ENCODE assay signal across 9 cellular contexts in genomic region chr3:151037746-151038145, GRCh38. TPM values are rescaled to one million over a fixed set of nuclear protein-coding genes. Genes with fewer than 3 reads are reported as not detected.
A peak's percentile ranks its signal among the peaks of the same experiment; 100 is the strongest.
DNase-seq lines count a peak whose midpoint lies in the region; ATAC-seq and TF ChIP-seq lines count a peak whose summit lies in the region.
"Had no signal": no experiment of that assay in that cellular context is flagged by ENCODE, and none has a peak within 500 bp of the region (broad histone marks: within the 10 kb centered on the region; RNA-seq: fewer than 3 reads in every experiment).

No MANE protein-coding gene starts in this region.

- H3K4me3 Mint-ChIP-seq in natural killer cell treated with Interleukin-12 subunit alpha and Interleukin-12 subunit beta and Interleukin-15 and Interleukin-18, amount 100 ng/mL, for 72 hours = no peak overlapping the region
- no peak overlapping the region for H3K4me3 Mint-ChIP-seq in progenitor cell of endocrine pancreas (ENCODE audit: low read depth)

- H3K36me3 ChIP-seq in RWPE2 (ENCODE audit: low read depth) = no peaks in the 10 kb centered on the region
- H3K36me3 ChIP-seq: gastroesophageal sphincter had no signal

- peaks cover 0 to 10% of the 10 kb centered on the region in 2 donors for H3K27me3 Mint-ChIP-seq in natural killer cell treated with Interleukin-12 subunit alpha and Interleukin-12 subunit beta and Interleukin-15 and Interleukin-18, amount 100 ng/mL, for 72 hours
- no peaks in the 10 kb centered on the region for H3K27me3 Mint-ChIP-seq in progenitor cell of endocrine pancreas

- H3K27me3 ChIP-seq in RWPE2 (ENCODE audit: insufficient read depth, poor library complexity, severe bottlenecking) = no peaks in the 10 kb centered on the region
- H3K27me3 ChIP-seq: gastroesophageal sphincter had no signal

- no peak for TF ChIP-seq CTCF in RWPE2 (IDR thresholded peaks at IDR 0.05; ENCODE audit: poor library complexity, severe bottlenecking)
- no peak for TF ChIP-seq CTCF in progenitor cell of endocrine pancreas (IDR thresholded peaks at IDR 0.05; ENCODE audit: unreplicated experiment)

- H3K9me3 Mint-ChIP-seq in natural killer cell treated with Interleukin-12 subunit alpha and Interleukin-12 subunit beta and Interleukin-15 and Interleukin-18, amount 100 ng/mL, for 72 hours = no peaks in the 10 kb centered on the region
- no peaks in the 10 kb centered on the region for H3K9me3 Mint-ChIP-seq in progenitor cell of endocrine pancreas (ENCODE audit: low read depth)

- H3K27ac ChIP-seq in RWPE2 (ENCODE audit: poor library complexity, severe bottlenecking) = peak overlapping the region; percentile 55
- H3K27ac ChIP-seq: gastroesophageal sphincter had no signal

- H3K36me3 Mint-ChIP-seq in natural killer cell treated with Interleukin-12 subunit alpha and Interleukin-12 subunit beta and Interleukin-15 and Interleukin-18, amount 100 ng/mL, for 72 hours = no peaks in the 10 kb centered on the region
- H3K36me3 Mint-ChIP-seq in progenitor cell of endocrine pancreas (ENCODE audit: insufficient read depth) = no peaks in the 10 kb centered on the region

- no peak overlapping the region for H3K4me3 ChIP-seq in RWPE2 (ENCODE audit: severe bottlenecking)
- H3K4me3 ChIP-seq: gastroesophageal sphincter had no signal

- no peaks in the 10 kb centered on the region for H3K4me1 Mint-ChIP-seq in natural killer cell treated with Interleukin-12 subunit alpha and Interleukin-12 subunit beta and Interleukin-15 and Interleukin-18, amount 100 ng/mL, for 72 hours (ENCODE audit: low read depth in 2 of 2)
- no peaks in the 10 kb centered on the region for H3K4me1 Mint-ChIP-seq in progenitor cell of endocrine pancreas (ENCODE audit: low read depth)

- ATAC-seq in RWPE2 (ENCODE audit: low read depth) (peak; percentile 100), HG02623 (IDR thresholded peaks at IDR 0.05; ENCODE audit: unreplicated experiment) (no peak), GM21619 (IDR thresholded peaks at IDR 0.05; ENCODE audit: unreplicated experiment) (no peak)
- no peak for ATAC-seq in natural killer cell treated with Interleukin-12 subunit alpha and Interleukin-12 subunit beta and Interleukin-15 and Interleukin-18, amount 100 ng/mL, for 72 hours
- ATAC-seq: gastroesophageal sphincter had no signal

- H3K4me1 ChIP-seq in RWPE2 (ENCODE audit: insufficient read depth, poor library complexity, severe bottlenecking) = peaks cover 11% of the 10 kb centered on the region
- H3K4me1 ChIP-seq: gastroesophageal sphincter had no signal

- DNase-seq in GM03348 (ENCODE audit: low spot score) (peak; percentile 91), RWPE2 (ENCODE audit: low spot score) (peak; percentile 76), fibroblast of the conjunctiva (ENCODE audit: low read depth) (peak; percentile 74), pulmonary artery endothelial cell (ENCODE audit: low read depth, low spot score) (peak; percentile 69), progenitor cell of endocrine pancreas (ENCODE audit: low spot score, unreplicated experiment) (no peak)
- DNase-seq in natural killer cell treated with Interleukin-12 subunit alpha and Interleukin-12 subunit beta and Interleukin-15 and Interleukin-18, amount 100 ng/mL, for 72 hours (ENCODE audit: low spot score) = no peak

- H3K27ac Mint-ChIP-seq in natural killer cell treated with Interleukin-12 subunit alpha and Interleukin-12 subunit beta and Interleukin-15 and Interleukin-18, amount 100 ng/mL, for 72 hours = no peak overlapping the region
- H3K27ac Mint-ChIP-seq in progenitor cell of endocrine pancreas = no peak overlapping the region

- no peaks in the 10 kb centered on the region for H3K9me3 ChIP-seq in RWPE2 (ENCODE audit: severe bottlenecking)
- H3K9me3 ChIP-seq: gastroesophageal sphincter had no signal

RNA-seq across cellular contexts. Expression of gene MED12L, which starts 47.7 kb away (rescaled TPM):
- 0.11 and 0.20 TPM in 2 replicates for total RNA-seq in pulmonary artery endothelial cell
- total RNA-seq in natural killer cell treated with Interleukin-12 subunit alpha and Interleukin-12 subunit beta and Interleukin-15 and Interleukin-18, amount 100 ng/mL, for 72 hours = 1 to 10 TPM; 1.7 to 2.8 TPM
- total RNA-seq in progenitor cell of endocrine pancreas = 8.9 and 10.8 TPM in 2 replicates

Comparison
In these comparisons a context has a peak if more than half of its experiments do, and no peak if none do; other contexts are left out.
1. DNase-seq: peak in GM03348 (single experiment), RWPE2 (single experiment), fibroblast of the conjunctiva (single experiment) and pulmonary artery endothelial cell (single experiment); none in natural killer cell treated with Interleukin-12 subunit alpha and Interleukin-12 subunit beta and Interleukin-15 and Interleukin-18, amount 100 ng/mL, for 72 hours (single experiment) and progenitor cell of endocrine pancreas (single experiment).